ENCODE assay signal across 1 cellular context in the genomic region with DNA sequence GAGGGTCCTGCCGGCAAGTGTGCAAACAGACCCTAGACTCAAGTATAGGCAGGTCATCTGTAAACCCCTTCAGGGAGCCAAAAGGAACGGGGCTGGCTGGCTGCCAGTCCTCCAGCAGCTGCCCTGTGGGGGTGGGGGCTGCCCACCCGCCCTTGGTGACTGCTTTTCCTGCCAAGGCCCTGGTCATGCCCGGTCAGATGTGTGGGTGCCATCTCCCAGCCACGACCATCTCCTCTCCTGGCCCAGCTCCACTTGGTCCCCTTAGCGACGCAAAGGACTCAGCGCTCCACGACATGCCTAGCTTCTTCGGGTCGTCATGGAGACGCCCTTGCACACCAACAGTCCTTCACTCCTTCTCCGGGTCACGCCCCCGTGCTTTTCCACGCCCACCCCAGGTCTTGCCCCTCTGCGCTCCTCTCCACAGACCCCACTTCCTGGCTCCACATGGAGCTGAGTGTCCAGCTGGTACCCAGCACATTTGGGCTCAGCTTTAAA.
TF ChIP-seq lines count a peak whose summit lies in the region.

No MANE protein-coding gene starts in this region.

TF ChIP-seq in WTC11, 78 proteins besides CTCF, POLR2A, EP300 and RAD21:
- TF ChIP-seq AFF4 (CRISPR knock-in tag; IDR thresholded peaks at IDR 0.05; ENCODE audit: borderline replicate concordance): no peak
- no peak for TF ChIP-seq GRHL2 (CRISPR knock-in tag; IDR thresholded peaks at IDR 0.05; ENCODE audit: insufficient replicate concordance, severe bottlenecking)
- TF ChIP-seq ARID4B (CRISPR knock-in tag; IDR thresholded peaks at IDR 0.05; ENCODE audit: borderline replicate concordance): no peak
- no peak for TF ChIP-seq ELF4 (CRISPR knock-in tag; IDR thresholded peaks at IDR 0.05; ENCODE audit: low read depth)
- no peak for TF ChIP-seq ZNF512 (CRISPR knock-in tag; IDR thresholded peaks at IDR 0.05; ENCODE audit: borderline replicate concordance)
- no peak for TF ChIP-seq TEAD4 (CRISPR knock-in tag; IDR thresholded peaks at IDR 0.05)
- no peak for TF ChIP-seq RORB (CRISPR knock-in tag; IDR thresholded peaks at IDR 0.05)
- TF ChIP-seq NR1H2 (CRISPR knock-in tag; IDR thresholded peaks at IDR 0.05): no peak
- TF ChIP-seq ZNF263 (CRISPR knock-in tag; IDR thresholded peaks at IDR 0.05; ENCODE audit: low read depth): no peak
- no peak for TF ChIP-seq E2F4 (CRISPR knock-in tag; IDR thresholded peaks at IDR 0.05; ENCODE audit: borderline replicate concordance, low read depth)
- TF ChIP-seq HMGA2 (CRISPR knock-in tag; IDR thresholded peaks at IDR 0.05): no peak
- TF ChIP-seq AR (CRISPR knock-in tag; IDR thresholded peaks at IDR 0.05): no peak
- TF ChIP-seq ETV6 (CRISPR knock-in tag; IDR thresholded peaks at IDR 0.05): no peak
- no peak for TF ChIP-seq SMAD3 (CRISPR knock-in tag; IDR thresholded peaks at IDR 0.05; ENCODE audit: borderline replicate concordance)
- TF ChIP-seq ESRRA (CRISPR knock-in tag; IDR thresholded peaks at IDR 0.05; ENCODE audit: borderline replicate concordance): no peak
- no peak for TF ChIP-seq TCF7 (CRISPR knock-in tag; IDR thresholded peaks at IDR 0.05; ENCODE audit: low read depth)
- no peak for TF ChIP-seq KAT7 (CRISPR knock-in tag; IDR thresholded peaks at IDR 0.05; ENCODE audit: borderline replicate concordance)
- no peak for TF ChIP-seq IRF2 (CRISPR knock-in tag; IDR thresholded peaks at IDR 0.05; ENCODE audit: borderline replicate concordance, low read depth)
- no peak for TF ChIP-seq FOXK1 (CRISPR knock-in tag; IDR thresholded peaks at IDR 0.05)
- no peak for TF ChIP-seq MAX (CRISPR knock-in tag; IDR thresholded peaks at IDR 0.05)
